In the genomic region with DNA sequence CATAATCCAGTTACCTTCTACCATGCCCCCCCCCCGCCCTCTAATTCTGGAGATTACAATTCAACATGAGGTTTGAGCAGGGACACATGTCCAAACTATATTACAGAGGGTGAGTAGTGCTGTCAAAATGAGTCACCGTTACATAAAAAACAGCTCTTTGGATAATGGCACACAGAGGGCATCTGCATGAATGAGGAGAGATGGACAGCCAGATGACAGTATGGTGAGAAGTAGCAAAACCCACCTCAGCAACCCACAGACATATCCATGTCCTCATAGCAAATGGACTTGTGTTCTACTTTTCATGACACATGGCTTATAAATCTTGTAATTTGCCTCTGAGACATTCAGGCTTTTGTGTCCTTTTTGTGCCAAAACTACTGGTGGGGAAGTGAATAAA, we compare ENCODE assay signal across 20 cellular contexts.
A peak's percentile ranks its signal among the peaks of the same experiment; 100 is the strongest.
DNase-seq lines count a peak whose midpoint lies in the region; ATAC-seq, FAIRE-seq and TF ChIP-seq lines count a peak whose summit lies in the region.
"Had no signal": no experiment of that assay in that cellular context is flagged by ENCODE, and none has a peak within 500 bp of the region (broad histone marks: within the 10 kb centered on the region; RNA-seq: fewer than 3 reads in every experiment).

No MANE protein-coding gene starts in this region.

- FAIRE-seq in astrocyte (lab: Jason Lieb, UNC): no peak
- FAIRE-seq: K562 had no signal

- H3K9me3 ChIP-seq in astrocyte (ENCODE audit: insufficient read depth, low read depth, low read length): no peaks in the 10 kb centered on the region

- H3K9me3 Mint-ChIP-seq in astrocyte (ENCODE audit: unreplicated experiment): peaks cover 4% of the 10 kb centered on the region
- no peaks in the 10 kb centered on the region for H3K9me3 Mint-ChIP-seq in activated CD4-positive, alpha-beta T cell treated with anti-CD3 and anti-CD28 coated beads for 36 hours (ENCODE audit: low read depth)

- H3K4me3 ChIP-seq in astrocyte (ENCODE audit: insufficient read depth, low read depth, low read length): no peak overlapping the region
- H3K4me3 ChIP-seq: K562, SK-N-MC had no signal

- intact Hi-C loops in activated CD4-positive, alpha-beta T cell treated with anti-CD3 and anti-CD28 coated beads for 36 hours (cut with DNase I, micrococcal nuclease): no loop called here

- H3K27me3 Mint-ChIP-seq in astrocyte (ENCODE audit: low read depth, unreplicated experiment): peaks cover 6% of the 10 kb centered on the region
- no peaks in the 10 kb centered on the region for H3K27me3 Mint-ChIP-seq in activated CD4-positive, alpha-beta T cell treated with anti-CD3 and anti-CD28 coated beads for 36 hours

- no peak overlapping the region for H3K4me3 Mint-ChIP-seq in astrocyte (ENCODE audit: unreplicated experiment)
- no peak overlapping the region for H3K4me3 Mint-ChIP-seq in activated CD4-positive, alpha-beta T cell treated with anti-CD3 and anti-CD28 coated beads for 36 hours

- DNase-seq in EL: peak; percentile 10
- DNase-seq in HT1080 (ENCODE audit: low read depth): peak; percentile 80
- DNase-seq in astrocyte (ENCODE audit: low read depth): peak; percentile 12
- peak; percentile 26 for DNase-seq in kidney tubule cell (ENCODE audit: low spot score)
- DNase-seq in superior temporal gyrus (ENCODE audit: extremely low spot score): no peak
- no peak for DNase-seq in activated CD4-positive, alpha-beta T cell treated with anti-CD3 and anti-CD28 coated beads for 36 hours
- DNase-seq: DMS 273 treated with DMSO at 0.1 percent for 48 hours, H7, NCI-H1048, NCI-H1436 treated with DMSO at 0.1 percent for 48 hours, NCI-H2029 treated with DMSO at 0.1 percent for 48 hours, NCI-H2171 treated with DMSO at 0.1 percent for 48 hours, NCI-H446 treated with DMSO at 0.1 percent for 48 hours, NCI-H748 treated with DMSO at 0.1 percent for 48 hours, Right ventricle myocardium superior had no signal

- H3K36me3 Mint-ChIP-seq in astrocyte (ENCODE audit: low read depth, unreplicated experiment): peaks cover 3% of the 10 kb centered on the region
- no peaks in the 10 kb centered on the region for H3K36me3 Mint-ChIP-seq in activated CD4-positive, alpha-beta T cell treated with anti-CD3 and anti-CD28 coated beads for 36 hours (ENCODE audit: low read depth)

- POLR2A ChIA-PET in activated CD4-positive, alpha-beta T cell treated with anti-CD3 and anti-CD28 coated beads for 36 hours (lab: Charles Lee): no interaction called here

- H4K20me1 ChIP-seq in astrocyte (ENCODE audit: insufficient read depth, low read length): no peaks in the 10 kb centered on the region

- CTCF ChIA-PET in activated CD4-positive, alpha-beta T cell treated with anti-CD3 and anti-CD28 coated beads for 36 hours (lab: Charles Lee): no interaction called here

- no peaks in the 10 kb centered on the region for H3K36me3 ChIP-seq in astrocyte (ENCODE audit: insufficient read depth, low read length)

- H3K9ac ChIP-seq in astrocyte (ENCODE audit: low read length): no peak overlapping the region

- peaks cover 13% of the 10 kb centered on the region for H3K4me1 ChIP-seq in astrocyte (ENCODE audit: insufficient read depth, low read length)

- ATAC-seq in activated CD4-positive, alpha-beta T cell treated with anti-CD3 and anti-CD28 coated beads for 36 hours: no peak
- no peak for ATAC-seq in GM21526 (IDR thresholded peaks at IDR 0.05; ENCODE audit: low FRiP score, unreplicated experiment)
- ATAC-seq: K562 had no signal

- no peak for TF ChIP-seq CTCF in astrocyte (IDR thresholded peaks at IDR 0.05; ENCODE audit: insufficient read depth, low read depth, low read length)

- no peak overlapping the region for H3K27ac ChIP-seq in astrocyte (ENCODE audit: low read depth, low read length)
- H3K27ac ChIP-seq: C4-2B, HL-60, SK-N-MC had no signal

- no peak overlapping the region for H3K4me2 ChIP-seq in astrocyte (ENCODE audit: low read length)

- H3K27ac Mint-ChIP-seq in astrocyte (ENCODE audit: unreplicated experiment): no peak overlapping the region
- H3K27ac Mint-ChIP-seq in activated CD4-positive, alpha-beta T cell treated with anti-CD3 and anti-CD28 coated beads for 36 hours: no peak overlapping the region

- no peaks in the 10 kb centered on the region for H3K79me2 ChIP-seq in astrocyte (ENCODE audit: insufficient read depth, low read length)

- peaks cover 6% of the 10 kb centered on the region for H3K4me1 Mint-ChIP-seq in astrocyte (ENCODE audit: low read depth, unreplicated experiment)
- H3K4me1 Mint-ChIP-seq in activated CD4-positive, alpha-beta T cell treated with anti-CD3 and anti-CD28 coated beads for 36 hours: no peaks in the 10 kb centered on the region

- H2AFZ ChIP-seq in astrocyte (ENCODE audit: low read depth, low read length): no peak overlapping the region

- H3K27me3 ChIP-seq in astrocyte (ENCODE audit: insufficient read depth, low read length): no peaks in the 10 kb centered on the region

Comparison
In these comparisons a context has a peak if more than half of its experiments do, and no peak if none do; other contexts are left out.
1. DNase-seq: peak in EL (single experiment), HT1080 (single experiment), astrocyte (single experiment) and kidney tubule cell (single experiment); none in superior temporal gyrus (single experiment) and activated CD4-positive, alpha-beta T cell treated with anti-CD3 and anti-CD28 coated beads for 36 hours (single experiment).